In the genomic region with DNA sequence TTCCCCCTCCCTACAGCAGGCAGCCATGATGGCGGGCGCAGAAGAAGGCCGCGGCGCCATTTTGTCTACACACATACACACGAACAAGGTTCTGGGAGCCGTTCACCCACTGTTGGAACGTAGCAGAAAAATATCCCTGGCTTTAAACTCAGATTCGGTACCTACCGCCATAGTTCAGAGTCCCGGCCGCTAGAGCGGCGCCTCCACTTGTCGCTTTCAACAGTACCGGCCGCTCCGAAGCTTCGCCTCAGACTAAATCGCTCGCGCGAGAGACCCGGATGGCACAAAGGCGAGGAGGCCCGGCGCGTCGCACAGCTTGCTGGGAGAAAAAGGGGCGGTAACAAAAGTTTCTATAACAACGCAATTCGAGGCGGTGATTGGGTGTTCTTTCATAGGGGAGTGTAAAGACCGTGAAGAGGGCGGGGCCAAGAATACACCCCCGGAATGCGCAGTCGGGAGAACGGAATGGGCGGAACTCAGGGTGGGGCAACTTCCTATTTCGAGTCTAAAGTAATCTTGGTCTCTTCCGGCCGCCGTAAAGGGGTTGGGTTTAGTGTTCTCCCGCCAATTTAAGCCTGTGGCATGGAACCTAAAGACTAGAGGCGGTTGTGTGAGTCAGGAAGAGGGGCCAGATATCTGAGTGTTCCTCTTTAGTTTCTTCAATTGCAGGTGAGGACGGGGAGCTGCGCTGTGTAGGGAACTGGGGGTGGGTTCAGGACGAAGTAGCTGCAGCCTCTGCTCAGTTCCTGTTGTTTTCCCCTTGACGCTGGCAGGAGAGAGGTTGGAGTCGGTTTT, we compare ENCODE assay signal across 1 cellular context.
TF ChIP-seq lines count a peak whose summit lies in the region.

A gene with protein sequence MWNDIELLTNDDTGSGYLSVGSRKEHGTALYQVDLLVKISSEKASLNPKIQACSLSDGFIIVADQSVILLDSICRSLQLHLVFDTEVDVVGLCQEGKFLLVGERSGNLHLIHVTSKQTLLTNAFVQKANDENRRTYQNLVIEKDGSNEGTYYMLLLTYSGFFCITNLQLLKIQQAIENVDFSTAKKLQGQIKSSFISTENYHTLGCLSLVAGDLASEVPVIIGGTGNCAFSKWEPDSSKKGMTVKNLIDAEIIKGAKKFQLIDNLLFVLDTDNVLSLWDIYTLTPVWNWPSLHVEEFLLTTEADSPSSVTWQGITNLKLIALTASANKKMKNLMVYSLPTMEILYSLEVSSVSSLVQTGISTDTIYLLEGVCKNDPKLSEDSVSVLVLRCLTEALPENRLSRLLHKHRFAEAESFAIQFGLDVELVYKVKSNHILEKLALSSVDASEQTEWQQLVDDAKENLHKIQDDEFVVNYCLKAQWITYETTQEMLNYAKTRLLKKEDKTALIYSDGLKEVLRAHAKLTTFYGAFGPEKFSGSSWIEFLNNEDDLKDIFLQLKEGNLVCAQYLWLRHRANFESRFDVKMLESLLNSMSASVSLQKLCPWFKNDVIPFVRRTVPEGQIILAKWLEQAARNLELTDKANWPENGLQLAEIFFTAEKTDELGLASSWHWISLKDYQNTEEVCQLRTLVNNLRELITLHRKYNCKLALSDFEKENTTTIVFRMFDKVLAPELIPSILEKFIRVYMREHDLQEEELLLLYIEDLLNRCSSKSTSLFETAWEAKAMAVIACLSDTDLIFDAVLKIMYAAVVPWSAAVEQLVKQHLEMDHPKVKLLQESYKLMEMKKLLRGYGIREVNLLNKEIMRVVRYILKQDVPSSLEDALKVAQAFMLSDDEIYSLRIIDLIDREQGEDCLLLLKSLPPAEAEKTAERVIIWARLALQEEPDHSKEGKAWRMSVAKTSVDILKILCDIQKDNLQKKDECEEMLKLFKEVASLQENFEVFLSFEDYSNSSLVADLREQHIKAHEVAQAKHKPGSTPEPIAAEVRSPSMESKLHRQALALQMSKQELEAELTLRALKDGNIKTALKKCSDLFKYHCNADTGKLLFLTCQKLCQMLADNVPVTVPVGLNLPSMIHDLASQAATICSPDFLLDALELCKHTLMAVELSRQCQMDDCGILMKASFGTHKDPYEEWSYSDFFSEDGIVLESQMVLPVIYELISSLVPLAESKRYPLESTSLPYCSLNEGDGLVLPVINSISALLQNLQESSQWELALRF (N-terminal part only) (plus strand): TSS at position 567 of the 795 bp plus-strand sequence. CDS start 2,815 bp downstream, outside the sequence.
A gene with protein sequence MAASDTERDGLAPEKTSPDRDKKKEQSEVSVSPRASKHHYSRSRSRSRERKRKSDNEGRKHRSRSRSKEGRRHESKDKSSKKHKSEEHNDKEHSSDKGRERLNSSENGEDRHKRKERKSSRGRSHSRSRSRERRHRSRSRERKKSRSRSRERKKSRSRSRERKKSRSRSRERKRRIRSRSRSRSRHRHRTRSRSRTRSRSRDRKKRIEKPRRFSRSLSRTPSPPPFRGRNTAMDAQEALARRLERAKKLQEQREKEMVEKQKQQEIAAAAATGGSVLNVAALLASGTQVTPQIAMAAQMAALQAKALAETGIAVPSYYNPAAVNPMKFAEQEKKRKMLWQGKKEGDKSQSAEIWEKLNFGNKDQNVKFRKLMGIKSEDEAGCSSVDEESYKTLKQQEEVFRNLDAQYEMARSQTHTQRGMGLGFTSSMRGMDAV (minus strand): TSS at position 254 of the 795 bp plus-strand sequence. CDS start 83 bp downstream, at position 171.

TF ChIP-seq in K562, 482 proteins besides CTCF, POLR2A, EP300 and RAD21 (continued from another document and continues in another):
- TF ChIP-seq, protein P1, sequence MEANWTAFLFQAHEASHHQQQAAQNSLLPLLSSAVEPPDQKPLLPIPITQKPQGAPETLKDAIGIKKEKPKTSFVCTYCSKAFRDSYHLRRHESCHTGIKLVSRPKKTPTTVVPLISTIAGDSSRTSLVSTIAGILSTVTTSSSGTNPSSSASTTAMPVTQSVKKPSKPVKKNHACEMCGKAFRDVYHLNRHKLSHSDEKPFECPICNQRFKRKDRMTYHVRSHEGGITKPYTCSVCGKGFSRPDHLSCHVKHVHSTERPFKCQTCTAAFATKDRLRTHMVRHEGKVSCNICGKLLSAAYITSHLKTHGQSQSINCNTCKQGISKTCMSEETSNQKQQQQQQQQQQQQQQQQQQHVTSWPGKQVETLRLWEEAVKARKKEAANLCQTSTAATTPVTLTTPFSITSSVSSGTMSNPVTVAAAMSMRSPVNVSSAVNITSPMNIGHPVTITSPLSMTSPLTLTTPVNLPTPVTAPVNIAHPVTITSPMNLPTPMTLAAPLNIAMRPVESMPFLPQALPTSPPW (CRISPR knock-in tag; IDR thresholded peaks at IDR 0.05): peak; percentile 88
- TF ChIP-seq SETDB1 (IDR thresholded peaks at IDR 0.05; ENCODE audit: low read length): no peak
- no peak for TF ChIP-seq ZNF124 (CRISPR knock-in tag; IDR thresholded peaks at IDR 0.05)
- TF ChIP-seq, protein P2, sequence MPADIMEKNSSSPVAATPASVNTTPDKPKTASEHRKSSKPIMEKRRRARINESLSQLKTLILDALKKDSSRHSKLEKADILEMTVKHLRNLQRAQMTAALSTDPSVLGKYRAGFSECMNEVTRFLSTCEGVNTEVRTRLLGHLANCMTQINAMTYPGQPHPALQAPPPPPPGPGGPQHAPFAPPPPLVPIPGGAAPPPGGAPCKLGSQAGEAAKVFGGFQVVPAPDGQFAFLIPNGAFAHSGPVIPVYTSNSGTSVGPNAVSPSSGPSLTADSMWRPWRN (IDR thresholded peaks at IDR 0.05; ENCODE audit: low read depth): no peak
- TF ChIP-seq MYNN (IDR thresholded peaks at IDR 0.05): peak; percentile 30; the same call in 1 of the 2 replicates
- TF ChIP-seq MYNN (CRISPR knock-in tag; IDR thresholded peaks at IDR 0.05): no peak
- TF ChIP-seq SAP30 (IDR thresholded peaks at IDR 0.05; ENCODE audit: borderline replicate concordance, insufficient read depth, low read depth, low read length, poor library complexity, severe bottlenecking): no peak
- TF ChIP-seq MTA1 (IDR thresholded peaks at IDR 0.05; ENCODE audit: borderline replicate concordance): no peak
- peak; percentile 50 to 99; a peak in 3 of 4 replicates for TF ChIP-seq TEAD1 (CRISPR knock-in tag; IDR thresholded peaks at IDR 0.05)
- no peak for TF ChIP-seq ESRRA (IDR thresholded peaks at IDR 0.05; ENCODE audit: borderline replicate concordance, low read depth)
- TF ChIP-seq, protein P3, sequence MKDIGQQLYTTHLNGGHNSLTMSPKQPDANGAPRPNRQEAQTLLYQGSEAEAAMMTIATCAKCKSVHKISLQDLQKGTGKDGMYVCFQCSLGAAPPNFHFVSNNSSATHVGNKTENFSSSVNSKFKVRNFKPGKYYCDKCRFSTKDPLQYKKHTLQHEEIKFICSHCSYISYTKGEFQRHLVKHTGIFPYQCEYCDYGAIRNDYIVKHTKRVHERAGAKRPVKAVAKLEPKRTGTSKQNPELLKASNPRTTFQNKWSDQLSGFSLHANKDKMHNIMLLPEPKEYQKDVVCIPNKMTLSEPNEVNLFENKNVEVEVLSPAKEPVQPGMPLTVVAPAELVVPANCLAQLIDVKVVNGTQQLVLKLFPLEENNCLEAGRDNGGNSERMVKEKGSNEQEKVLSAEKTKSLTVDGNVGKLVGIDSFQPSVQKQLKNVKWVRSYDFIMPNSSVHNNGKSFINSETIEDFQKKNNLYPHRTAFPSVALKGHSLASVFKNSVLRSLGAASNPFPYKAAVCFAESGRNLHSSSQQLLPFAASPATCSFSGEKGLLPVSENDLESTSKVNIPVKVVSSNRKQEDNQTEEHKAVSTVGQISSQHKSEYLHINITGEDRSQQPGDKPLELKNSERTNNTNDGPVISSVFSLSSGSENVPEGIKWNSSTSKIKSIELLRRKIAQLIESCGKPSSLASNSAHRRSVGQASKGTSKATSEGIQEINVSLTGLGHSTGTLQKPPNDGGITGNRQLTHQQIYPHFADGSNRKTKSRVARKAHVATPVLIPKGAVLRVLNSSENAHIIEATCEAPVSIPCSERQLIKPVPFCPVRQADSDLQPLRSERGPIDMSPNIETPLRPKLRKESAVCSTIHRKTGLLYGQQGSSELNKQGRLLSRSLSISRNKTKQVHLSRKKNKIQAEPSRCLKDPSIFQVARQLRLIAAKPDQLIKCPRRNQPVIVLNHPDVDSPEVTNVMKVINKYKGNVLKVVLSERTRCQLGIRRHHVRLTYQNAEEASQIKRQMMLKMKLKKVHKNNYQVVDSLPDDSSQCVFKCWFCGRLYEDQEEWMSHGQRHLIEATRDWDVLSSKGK (CRISPR knock-in tag; IDR thresholded peaks at IDR 0.05): no peak
- no peak for TF ChIP-seq CHCHD3 (CRISPR knock-in tag; IDR thresholded peaks at IDR 0.05)
- no peak for TF ChIP-seq RAD51 (IDR thresholded peaks at IDR 0.05; ENCODE audit: borderline replicate concordance, low read depth)
- TF ChIP-seq, protein P4, sequence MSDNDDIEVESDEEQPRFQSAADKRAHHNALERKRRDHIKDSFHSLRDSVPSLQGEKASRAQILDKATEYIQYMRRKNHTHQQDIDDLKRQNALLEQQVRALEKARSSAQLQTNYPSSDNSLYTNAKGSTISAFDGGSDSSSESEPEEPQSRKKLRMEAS (CRISPR knock-in tag; IDR thresholded peaks at IDR 0.05): peak; percentile 63
- TF ChIP-seq NONO (IDR thresholded peaks at IDR 0.05; ENCODE audit: low read depth in 2 of 2, low read length in 1 of 2): no peak
- TF ChIP-seq, protein P5, sequence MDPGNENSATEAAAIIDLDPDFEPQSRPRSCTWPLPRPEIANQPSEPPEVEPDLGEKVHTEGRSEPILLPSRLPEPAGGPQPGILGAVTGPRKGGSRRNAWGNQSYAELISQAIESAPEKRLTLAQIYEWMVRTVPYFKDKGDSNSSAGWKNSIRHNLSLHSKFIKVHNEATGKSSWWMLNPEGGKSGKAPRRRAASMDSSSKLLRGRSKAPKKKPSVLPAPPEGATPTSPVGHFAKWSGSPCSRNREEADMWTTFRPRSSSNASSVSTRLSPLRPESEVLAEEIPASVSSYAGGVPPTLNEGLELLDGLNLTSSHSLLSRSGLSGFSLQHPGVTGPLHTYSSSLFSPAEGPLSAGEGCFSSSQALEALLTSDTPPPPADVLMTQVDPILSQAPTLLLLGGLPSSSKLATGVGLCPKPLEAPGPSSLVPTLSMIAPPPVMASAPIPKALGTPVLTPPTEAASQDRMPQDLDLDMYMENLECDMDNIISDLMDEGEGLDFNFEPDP (CRISPR knock-in tag; IDR thresholded peaks at IDR 0.05): no peak
- TF ChIP-seq, protein P6, sequence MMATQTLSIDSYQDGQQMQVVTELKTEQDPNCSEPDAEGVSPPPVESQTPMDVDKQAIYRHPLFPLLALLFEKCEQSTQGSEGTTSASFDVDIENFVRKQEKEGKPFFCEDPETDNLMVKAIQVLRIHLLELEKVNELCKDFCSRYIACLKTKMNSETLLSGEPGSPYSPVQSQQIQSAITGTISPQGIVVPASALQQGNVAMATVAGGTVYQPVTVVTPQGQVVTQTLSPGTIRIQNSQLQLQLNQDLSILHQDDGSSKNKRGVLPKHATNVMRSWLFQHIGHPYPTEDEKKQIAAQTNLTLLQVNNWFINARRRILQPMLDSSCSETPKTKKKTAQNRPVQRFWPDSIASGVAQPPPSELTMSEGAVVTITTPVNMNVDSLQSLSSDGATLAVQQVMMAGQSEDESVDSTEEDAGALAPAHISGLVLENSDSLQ (IDR thresholded peaks at IDR 0.05): no peak
- TF ChIP-seq NRF1 (conservative IDR thresholded peaks at IDR 0.05 in 1 of 2, IDR thresholded peaks at IDR 0.05 in 1 of 2): peak; percentile 88 to 90
- TF ChIP-seq LCOR (CRISPR knock-in tag; IDR thresholded peaks at IDR 0.05): peak; percentile 69; the same call in 1 of the 2 replicates
- TF ChIP-seq ZKSCAN3 (CRISPR knock-in tag; IDR thresholded peaks at IDR 0.05): no peak
- TF ChIP-seq ZNF695 (CRISPR knock-in tag; IDR thresholded peaks at IDR 0.05): no peak
- no peak for TF ChIP-seq STAG1 (CRISPR knock-in tag; IDR thresholded peaks at IDR 0.05; ENCODE audit: borderline replicate concordance)
- TF ChIP-seq, protein P7, sequence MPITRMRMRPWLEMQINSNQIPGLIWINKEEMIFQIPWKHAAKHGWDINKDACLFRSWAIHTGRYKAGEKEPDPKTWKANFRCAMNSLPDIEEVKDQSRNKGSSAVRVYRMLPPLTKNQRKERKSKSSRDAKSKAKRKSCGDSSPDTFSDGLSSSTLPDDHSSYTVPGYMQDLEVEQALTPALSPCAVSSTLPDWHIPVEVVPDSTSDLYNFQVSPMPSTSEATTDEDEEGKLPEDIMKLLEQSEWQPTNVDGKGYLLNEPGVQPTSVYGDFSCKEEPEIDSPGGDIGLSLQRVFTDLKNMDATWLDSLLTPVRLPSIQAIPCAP (CRISPR knock-in tag; IDR thresholded peaks at IDR 0.05; ENCODE audit: borderline replicate concordance): no peak
- no peak for TF ChIP-seq MED1 (CRISPR knock-in tag; IDR thresholded peaks at IDR 0.05; ENCODE audit: borderline replicate concordance)
- no peak for TF ChIP-seq CC2D1A (IDR thresholded peaks at IDR 0.05)
- no peak for TF ChIP-seq HDGF (IDR thresholded peaks at IDR 0.05)
- TF ChIP-seq, protein P8, sequence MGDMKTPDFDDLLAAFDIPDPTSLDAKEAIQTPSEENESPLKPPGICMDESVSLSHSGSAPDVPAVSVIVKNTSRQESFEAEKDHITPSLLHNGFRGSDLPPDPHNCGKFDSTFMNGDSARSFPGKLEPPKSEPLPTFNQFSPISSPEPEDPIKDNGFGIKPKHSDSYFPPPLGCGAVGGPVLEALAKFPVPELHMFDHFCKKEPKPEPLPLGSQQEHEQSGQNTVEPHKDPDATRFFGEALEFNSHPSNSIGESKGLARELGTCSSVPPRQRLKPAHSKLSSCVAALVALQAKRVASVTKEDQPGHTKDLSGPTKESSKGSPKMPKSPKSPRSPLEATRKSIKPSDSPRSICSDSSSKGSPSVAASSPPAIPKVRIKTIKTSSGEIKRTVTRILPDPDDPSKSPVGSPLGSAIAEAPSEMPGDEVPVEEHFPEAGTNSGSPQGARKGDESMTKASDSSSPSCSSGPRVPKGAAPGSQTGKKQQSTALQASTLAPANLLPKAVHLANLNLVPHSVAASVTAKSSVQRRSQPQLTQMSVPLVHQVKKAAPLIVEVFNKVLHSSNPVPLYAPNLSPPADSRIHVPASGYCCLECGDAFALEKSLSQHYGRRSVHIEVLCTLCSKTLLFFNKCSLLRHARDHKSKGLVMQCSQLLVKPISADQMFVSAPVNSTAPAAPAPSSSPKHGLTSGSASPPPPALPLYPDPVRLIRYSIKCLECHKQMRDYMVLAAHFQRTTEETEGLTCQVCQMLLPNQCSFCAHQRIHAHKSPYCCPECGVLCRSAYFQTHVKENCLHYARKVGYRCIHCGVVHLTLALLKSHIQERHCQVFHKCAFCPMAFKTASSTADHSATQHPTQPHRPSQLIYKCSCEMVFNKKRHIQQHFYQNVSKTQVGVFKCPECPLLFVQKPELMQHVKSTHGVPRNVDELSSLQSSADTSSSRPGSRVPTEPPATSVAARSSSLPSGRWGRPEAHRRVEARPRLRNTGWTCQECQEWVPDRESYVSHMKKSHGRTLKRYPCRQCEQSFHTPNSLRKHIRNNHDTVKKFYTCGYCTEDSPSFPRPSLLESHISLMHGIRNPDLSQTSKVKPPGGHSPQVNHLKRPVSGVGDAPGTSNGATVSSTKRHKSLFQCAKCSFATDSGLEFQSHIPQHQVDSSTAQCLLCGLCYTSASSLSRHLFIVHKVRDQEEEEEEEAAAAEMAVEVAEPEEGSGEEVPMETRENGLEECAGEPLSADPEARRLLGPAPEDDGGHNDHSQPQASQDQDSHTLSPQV (IDR thresholded peaks at IDR 0.05): peak; percentile 58; the same call in 1 of the 2 replicates
- no peak for TF ChIP-seq ZNF133 (CRISPR knock-in tag; IDR thresholded peaks at IDR 0.05)
- peak; percentile 71 to 91 for TF ChIP-seq MAZ (CRISPR knock-in tag; conservative IDR thresholded peaks at IDR 0.05 in 1 of 2, IDR thresholded peaks at IDR 0.05 in 1 of 2)
- 0 out of 2 replicates have a peak, but pooled peaks have one; percentile 35 for TF ChIP-seq JUN (IDR thresholded peaks at IDR 0.05; ENCODE audit: borderline replicate concordance, low read depth, low read length)
- TF ChIP-seq JUN (CRISPR knock-in tag; IDR thresholded peaks at IDR 0.05; ENCODE audit: borderline replicate concordance): no peak
- TF ChIP-seq, protein P9, sequence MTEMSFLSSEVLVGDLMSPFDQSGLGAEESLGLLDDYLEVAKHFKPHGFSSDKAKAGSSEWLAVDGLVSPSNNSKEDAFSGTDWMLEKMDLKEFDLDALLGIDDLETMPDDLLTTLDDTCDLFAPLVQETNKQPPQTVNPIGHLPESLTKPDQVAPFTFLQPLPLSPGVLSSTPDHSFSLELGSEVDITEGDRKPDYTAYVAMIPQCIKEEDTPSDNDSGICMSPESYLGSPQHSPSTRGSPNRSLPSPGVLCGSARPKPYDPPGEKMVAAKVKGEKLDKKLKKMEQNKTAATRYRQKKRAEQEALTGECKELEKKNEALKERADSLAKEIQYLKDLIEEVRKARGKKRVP (CRISPR knock-in tag; IDR thresholded peaks at IDR 0.05): peak; percentile 63; the same call in 1 of the 2 replicates
